In genomic region chr1:203304919-203305808, GRCh38 we compare ENCODE assay signal across 8 cellular contexts.
DNase-seq lines count a peak whose midpoint lies in the region; ATAC-seq and TF ChIP-seq lines count a peak whose summit lies in the region.

Gene BTG2, plus strand, starts transcription at chr1:203305519. Its CDS starts 88 bp downstream, at chr1:203305607.

- in situ Hi-C loops in HAP-1 (cut with MboI; ENCODE audit: low sequenced_read_pairs): no loop called here

- no peaks in the 10 kb centered on the region for H3K9me3 Mint-ChIP-seq in nephron progenitor cell
- no peaks in the 10 kb centered on the region for H3K9me3 Mint-ChIP-seq in stimulated activated naive CD8-positive, alpha-beta T cell treated with anti-CD3 and anti-CD28 coated beads, Interleukin-15, amount 100 ng/mL, for 72 hours

- peak within 1 kb of the TSS; percentile 88 for H3K27ac ChIP-seq in MM.1S (ENCODE audit: low read length)

- peaks cover 14% of the 10 kb centered on the region for H3K27me3 Mint-ChIP-seq in nephron progenitor cell (ENCODE audit: low read depth, poor library complexity)
- H3K27me3 Mint-ChIP-seq in stimulated activated naive CD8-positive, alpha-beta T cell treated with anti-CD3 and anti-CD28 coated beads, Interleukin-15, amount 100 ng/mL, for 72 hours: no peaks in the 10 kb centered on the region

- peaks cover 65% of the 10 kb centered on the region for H3K4me1 Mint-ChIP-seq in nephron progenitor cell
- H3K4me1 Mint-ChIP-seq in stimulated activated naive CD8-positive, alpha-beta T cell treated with anti-CD3 and anti-CD28 coated beads, Interleukin-15, amount 100 ng/mL, for 72 hours: peaks cover 61% of the 10 kb centered on the region

- ATAC-seq in stimulated activated naive CD8-positive, alpha-beta T cell treated with anti-CD3 and anti-CD28 coated beads, Interleukin-15, amount 100 ng/mL, for 72 hours: peak; percentile 92

- H3K36me3 Mint-ChIP-seq in nephron progenitor cell (ENCODE audit: low read depth): no peaks in the 10 kb centered on the region

- DNase-seq in HAP-1 (ENCODE audit: low spot score in 2 of 2) (peak; percentile 84 to 93), MM.1S (peak; percentile 98), SHP77 treated with DMSO at 0.1 percent for 48 hours (lab: John Stamatoyannopoulos, UW) (peak; percentile 91), activated gamma-delta T cell (lab: John Stamatoyannopoulos, UW) (peak; percentile 95), fibroblast of the conjunctiva (ENCODE audit: low read depth) (peak; percentile 66), nephron progenitor cell (peak; percentile 90)
- peak; percentile 85 to 93 for DNase-seq in stimulated activated naive CD8-positive, alpha-beta T cell treated with anti-CD3 and anti-CD28 coated beads, Interleukin-15, amount 100 ng/mL, for 72 hours

- peak within 1 kb of the TSS; percentile 88 for H3K4me3 Mint-ChIP-seq in nephron progenitor cell
- H3K4me3 Mint-ChIP-seq in stimulated activated naive CD8-positive, alpha-beta T cell treated with anti-CD3 and anti-CD28 coated beads, Interleukin-15, amount 100 ng/mL, for 72 hours: peak within 1 kb of the TSS; percentile 91 to 99

- peak within 1 kb of the TSS; percentile 83 for H3K27ac Mint-ChIP-seq in nephron progenitor cell
- peak within 1 kb of the TSS; percentile 98 for H3K27ac Mint-ChIP-seq in stimulated activated naive CD8-positive, alpha-beta T cell treated with anti-CD3 and anti-CD28 coated beads, Interleukin-15, amount 100 ng/mL, for 72 hours

- H3K4me3 ChIP-seq in HAP-1: peak within 1 kb of the TSS; percentile 93
- H3K4me3 ChIP-seq in MM.1S (ENCODE audit: low read length): peak within 1 kb of the TSS; percentile 89

- TF ChIP-seq CTCF in MM.1S (IDR thresholded peaks at IDR 0.05; ENCODE audit: low read length) (no peak), nephron progenitor cell (IDR thresholded peaks at IDR 0.05) (no peak)

- no peaks in the 10 kb centered on the region for H3K27me3 ChIP-seq in HAP-1 (ENCODE audit: low read depth)
- no peaks in the 10 kb centered on the region for H3K27me3 ChIP-seq in MM.1S (replicated peaks; ENCODE audit: insufficient read depth, low read length)

- H3F3A ChIP-seq in MM.1S (ENCODE audit: insufficient read depth, low read length): peaks cover 83% of the 10 kb centered on the region

- H3K9me2 ChIP-seq in MM.1S (replicated peaks; ENCODE audit: insufficient read depth, low read length): no peaks in the 10 kb centered on the region

- H3K4me2 ChIP-seq in MM.1S (ENCODE audit: low read depth, low read length): peak within 1 kb of the TSS; percentile 99

- H3K9ac ChIP-seq in ES-I3 (ENCODE audit: low read depth, low read length) (peak within 1 kb of the TSS; percentile 86), MM.1S (ENCODE audit: low read length) (peak within 1 kb of the TSS; percentile 95)

- H3K4me1 ChIP-seq in ES-I3 (ENCODE audit: insufficient read depth, low read length): peaks cover 17% of the 10 kb centered on the region
- H3K4me1 ChIP-seq in HAP-1: peaks cover 35% of the 10 kb centered on the region
- H3K4me1 ChIP-seq in MM.1S (ENCODE audit: low read length): peaks cover 62% of the 10 kb centered on the region

- H3K9me3 ChIP-seq in ES-I3 (ENCODE audit: control insufficient read depth, insufficient read depth, low read length): no peaks in the 10 kb centered on the region
- no peaks in the 10 kb centered on the region for H3K9me3 ChIP-seq in HAP-1
- H3K9me3 ChIP-seq in MM.1S (replicated peaks; ENCODE audit: insufficient read depth, low read length): no peaks in the 10 kb centered on the region

- peaks cover 74% of the 10 kb centered on the region for H3K79me2 ChIP-seq in MM.1S (ENCODE audit: low read length)

- no peak within 1 kb of the TSS for H2AFZ ChIP-seq in MM.1S (ENCODE audit: low read length)

- H3K36me3 ChIP-seq in ES-I3 (ENCODE audit: insufficient read depth, low read length) (peaks cover 2% of the 10 kb centered on the region; the same call in 1 of the 2 replicates), HAP-1 (replicated peaks) (peaks cover 11% of the 10 kb centered on the region), MM.1S (replicated peaks; ENCODE audit: insufficient read depth, low read length) (peaks cover 26% of the 10 kb centered on the region)

- peaks cover 44% of the 10 kb centered on the region for H4K20me1 ChIP-seq in MM.1S (ENCODE audit: insufficient read depth, low read length)

Comparison
In these comparisons a context has a peak if more than half of its experiments do, and no peak if none do; other contexts are left out.
1. Peak in every context shown above with its lines: DNase-seq, ATAC-seq, H3K4me3 ChIP-seq and H3K27ac ChIP-seq.